In the genomic region with DNA sequence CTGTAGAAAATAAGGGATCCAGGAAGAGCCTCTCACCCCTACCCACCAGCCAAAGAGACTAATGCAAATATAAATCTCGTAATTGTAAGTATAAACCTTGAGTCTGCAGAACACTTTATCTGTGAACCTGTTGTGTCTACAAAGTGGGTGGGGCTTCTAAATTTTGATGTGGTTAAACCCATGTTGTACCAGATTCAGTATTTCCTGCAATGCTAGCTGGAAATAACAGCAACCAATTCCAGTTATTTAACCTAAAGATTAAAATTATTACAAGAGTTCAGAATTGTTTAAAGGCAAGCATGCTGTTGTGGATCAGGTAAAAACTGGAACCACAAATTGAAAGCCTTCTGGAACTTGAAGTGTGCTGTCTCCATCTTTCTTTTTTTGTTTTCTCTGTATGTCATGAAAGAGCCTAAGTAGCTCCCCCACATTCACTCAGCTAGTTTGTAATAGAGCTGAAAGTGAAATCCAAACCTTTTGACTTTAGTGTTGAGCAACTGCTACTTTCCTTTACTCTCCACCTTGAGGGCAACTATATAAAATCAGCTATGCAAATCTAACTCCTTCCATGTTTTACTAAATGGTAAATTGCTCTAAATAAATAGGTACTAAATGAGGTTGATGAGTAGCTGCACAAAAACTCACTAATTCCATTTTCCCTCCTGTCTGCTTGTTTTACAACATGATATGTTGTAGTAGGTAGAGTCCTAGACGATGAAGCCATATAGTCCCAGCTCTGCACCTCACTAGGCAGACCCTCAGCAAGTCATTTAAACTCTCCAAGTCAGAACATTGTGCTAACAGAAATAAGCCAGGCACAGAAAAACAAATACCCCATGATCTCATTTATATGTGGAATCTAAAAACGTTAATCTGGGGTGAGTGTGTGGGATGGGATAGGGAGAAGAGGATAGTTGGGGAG, we compare ENCODE assay signal across 12 cellular contexts. TPM values are rescaled to one million over a fixed set of nuclear protein-coding genes. Genes with fewer than 3 reads are reported as not detected.
A peak's percentile ranks its signal among the peaks of the same experiment; 100 is the strongest.
DNase-seq lines count a peak whose midpoint lies in the region; ATAC-seq and TF ChIP-seq lines count a peak whose summit lies in the region.
"Had no signal": no experiment of that assay in that cellular context is flagged by ENCODE, and none has a peak within 500 bp of the region (broad histone marks: within the 10 kb centered on the region; RNA-seq: fewer than 3 reads in every experiment).

No MANE protein-coding gene starts in this region.

- H3K27me3 Mint-ChIP-seq in CD4-positive, alpha-beta T cell: no peaks in the 10 kb centered on the region

- CTCF ChIA-PET in CD4-positive, alpha-beta T cell (lab: Charles Lee): interaction anchor here (0.7 to 2.7 kb wide), 11 partner anchors 10 to 65 kb away, joined by 3 to 14 read pairs (median 3); a partner anchor contains a TSS

- H3K36me3 Mint-ChIP-seq in CD4-positive, alpha-beta T cell (ENCODE audit: low read depth): peaks cover 14% of the 10 kb centered on the region

- no peaks in the 10 kb centered on the region for H3K27me3 ChIP-seq in CD4-positive, alpha-beta T cell (ENCODE audit: control insufficient read depth, insufficient read depth, low read length)
- no peaks in the 10 kb centered on the region for H3K27me3 ChIP-seq in Loucy (ENCODE audit: insufficient read depth, low read length, poor library complexity, severe bottlenecking)
- H3K27me3 ChIP-seq: BLaER1 had no signal

- peaks cover 89% of the 10 kb centered on the region for H3K4me1 Mint-ChIP-seq in CD4-positive, alpha-beta T cell (ENCODE audit: low read depth)
- H3K4me1 Mint-ChIP-seq: endodermal cell had no signal

- H4K20me1 ChIP-seq in Loucy (ENCODE audit: insufficient read depth, low read length, poor library complexity, severe bottlenecking): no peaks in the 10 kb centered on the region
- H4K20me1 ChIP-seq: BLaER1 had no signal

- H2AFZ ChIP-seq in Loucy (ENCODE audit: low read length): 0 out of 2 replicates have a peak overlapping the region, but pooled peaks have one; percentile 1

- H3K79me2 ChIP-seq in Loucy (ENCODE audit: insufficient read depth, low read length): no peaks in the 10 kb centered on the region

- peaks cover 4% of the 10 kb centered on the region for H3K9me3 Mint-ChIP-seq in CD4-positive, alpha-beta T cell
- H3K9me3 Mint-ChIP-seq: endodermal cell had no signal

- peak overlapping the region; percentile 98 for H3K27ac Mint-ChIP-seq in CD4-positive, alpha-beta T cell
- H3K27ac Mint-ChIP-seq: endodermal cell had no signal

- H3K9me3 ChIP-seq in CD4-positive, alpha-beta T cell (ENCODE audit: control insufficient read depth, low read length): no peaks in the 10 kb centered on the region
- H3K9me3 ChIP-seq in Loucy (ENCODE audit: insufficient read depth, low read depth, low read length): no peaks in the 10 kb centered on the region
- H3K9me3 ChIP-seq: BLaER1 had no signal

- TF ChIP-seq CTCF in CD4-positive, alpha-beta T cell (IDR thresholded peaks at IDR 0.05): no peak
- TF ChIP-seq CTCF in Loucy (conservative IDR thresholded peaks at IDR 0.05; ENCODE audit: low read length): no peak
- no peak for TF ChIP-seq CTCF in choroid plexus epithelial cell (conservative IDR thresholded peaks at IDR 0.05; ENCODE audit: low read depth, low read length)

- H3K9me2 ChIP-seq in Loucy (replicated peaks; ENCODE audit: low read depth, low read length): no peaks in the 10 kb centered on the region

- peak overlapping the region; percentile 52 for H3K4me2 ChIP-seq in Loucy (ENCODE audit: low read depth, low read length, poor library complexity, severe bottlenecking)
- H3K4me2 ChIP-seq: BLaER1 had no signal

- no peaks in the 10 kb centered on the region for H3K36me3 ChIP-seq in Loucy (ENCODE audit: insufficient read depth, low read length)
- H3K36me3 ChIP-seq: BLaER1 had no signal

- H3K4me3 ChIP-seq in Loucy (ENCODE audit: low read length, poor library complexity, severe bottlenecking): peak overlapping the region; percentile 27
- H3K4me3 ChIP-seq in choroid plexus epithelial cell (ENCODE audit: low read depth, low read length): no peak overlapping the region
- H3K4me3 ChIP-seq: BLaER1 had no signal

- ATAC-seq in CD4-positive, alpha-beta T cell (ENCODE audit: poor library complexity): peak; percentile 83
- ATAC-seq in GM18858 (IDR thresholded peaks at IDR 0.05; ENCODE audit: unreplicated experiment) (peak; percentile 40), GM21515 (IDR thresholded peaks at IDR 0.05; ENCODE audit: unreplicated experiment) (no peak), HG02588 (IDR thresholded peaks at IDR 0.05; ENCODE audit: unreplicated experiment) (no peak)

- peaks cover 9% of the 10 kb centered on the region; the same call in 1 of the 2 replicates for H3F3A ChIP-seq in Loucy (ENCODE audit: low read depth)

- H3K27ac ChIP-seq in CD4-positive, alpha-beta T cell (ENCODE audit: low read depth, low read length): peak overlapping the region; percentile 40
- H3K27ac ChIP-seq: BLaER1 had no signal

- peak in 1 of 10 experiments; percentile 22 for DNase-seq in CD4-positive, alpha-beta T cell
- DNase-seq in choroid plexus epithelial cell (ENCODE audit: low read depth): peak; percentile 5
- no peak for DNase-seq in globus pallidus (ENCODE audit: low spot score)
- DNase-seq in DMS79 (lab: John Stamatoyannopoulos, UW): no peak
- DNase-seq: activated CD8-positive, alpha-beta memory T cell treated with anti-CD3 and anti-CD28 coated beads for 24 hours; endodermal cell; NCI-H345 had no signal

- H3K4me1 ChIP-seq in Loucy (ENCODE audit: insufficient read depth, low read length, poor library complexity, severe bottlenecking): peaks cover 51% of the 10 kb centered on the region

- intact Hi-C loops in CD4-positive, alpha-beta T cell (cut with DNase I, micrococcal nuclease): loop anchor here (1.0 to 5.0 kb wide), 7 partner anchors 16 to 63 kb away; a partner anchor contains a TSS

- H3K4me3 Mint-ChIP-seq in CD4-positive, alpha-beta T cell: peak overlapping the region; percentile 90
- H3K4me3 Mint-ChIP-seq: endodermal cell had no signal

- POLR2A ChIA-PET in CD4-positive, alpha-beta T cell (lab: Charles Lee): interaction anchor here (0.9 to 5.4 kb wide), 18 partner anchors 10 to 601 kb away, joined by 3 to 81 read pairs (median 4); a partner anchor contains a TSS

- no peak overlapping the region for H3K9ac ChIP-seq in Loucy (ENCODE audit: low read depth, low read length, poor library complexity, severe bottlenecking)
- H3K9ac ChIP-seq: BLaER1 had no signal

RNA-seq across cellular contexts. Expression of a gene that starts 17.9 kb away (rescaled TPM):
- total RNA-seq in CD4-positive, alpha-beta T cell: 10 to 100 TPM; 25.0 to 25.3 TPM
- total RNA-seq: endodermal cell had no signal

Comparison
In these comparisons a context has a peak if more than half of its experiments do, and no peak if none do; other contexts are left out.
1. ATAC-seq: peak in CD4-positive, alpha-beta T cell (single experiment) and GM18858 (single experiment); none in GM21515 (single experiment) and HG02588 (single experiment).